Comparison of ENCODE assay signal across 9 cellular contexts in the genomic region with DNA sequence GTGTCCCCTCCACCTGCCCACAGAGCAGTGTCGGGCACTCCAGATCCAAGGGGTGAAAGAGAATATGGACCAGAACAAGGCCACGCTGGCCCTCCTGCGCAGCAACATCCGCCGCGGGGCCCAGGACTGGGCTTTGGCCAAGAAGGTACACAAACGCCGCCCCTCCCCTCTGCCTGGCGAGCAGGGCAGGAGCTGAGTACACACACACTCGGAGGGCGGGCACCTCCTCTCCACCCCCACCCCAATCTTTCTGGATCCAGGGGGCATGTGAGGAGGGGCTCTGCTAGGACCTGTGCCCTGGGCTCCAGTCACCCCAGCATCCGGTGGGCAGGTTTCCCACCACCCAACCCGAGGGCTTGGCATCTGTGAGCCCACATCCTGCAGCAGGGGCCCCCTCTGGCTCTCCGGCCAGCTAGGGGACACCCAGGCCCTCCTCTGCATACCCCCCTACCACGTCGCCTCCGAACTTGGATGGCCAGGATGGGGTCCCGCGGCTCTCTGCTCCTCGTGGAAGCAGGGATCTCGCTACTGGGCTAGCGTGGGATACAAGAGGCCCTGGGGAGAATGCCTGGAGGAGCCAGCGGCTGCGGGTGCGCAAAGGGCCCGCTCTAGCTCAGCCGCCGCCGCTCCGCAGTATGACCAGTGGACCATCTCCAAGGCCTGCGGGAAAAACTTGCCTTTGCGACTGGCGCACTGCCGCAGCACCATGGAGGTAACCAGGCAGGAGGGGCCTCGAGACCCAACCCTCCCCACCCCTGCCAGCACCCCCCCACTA. TPM values are rescaled to one million over a fixed set of nuclear protein-coding genes. Genes with fewer than 3 reads are reported as not detected.
DNase-seq lines count a peak whose midpoint lies in the region; ATAC-seq and TF ChIP-seq lines count a peak whose summit lies in the region.
"Had no signal": no experiment of that assay in that cellular context is flagged by ENCODE, and none has a peak within 500 bp of the region (broad histone marks: within the 10 kb centered on the region; RNA-seq: fewer than 3 reads in every experiment).

No MANE protein-coding gene starts in this region.

- H3K4me1 ChIP-seq in iPS-20b (ENCODE audit: insufficient read depth, low read length) (peaks cover 4% of the 10 kb centered on the region; the same call in 1 of the 2 replicates), thyroid gland (peaks cover 17 to 29% of the 10 kb centered on the region in 2 donors)

- H3K4me1 Mint-ChIP-seq in activated T-cell treated with anti-CD3 and anti-CD28 coated beads, Interleukin-2, amount 50 U/mL, for 4 hours (ENCODE audit: low read depth): peaks cover 18% of the 10 kb centered on the region
- peaks cover 24% of the 10 kb centered on the region for H3K4me1 Mint-ChIP-seq in activated naive CD4-positive, alpha-beta T cell treated with anti-CD3 and anti-CD28 coated beads for 36 hours (ENCODE audit: low read depth)
- peaks cover 24% of the 10 kb centered on the region for H3K4me1 Mint-ChIP-seq in osteocyte (ENCODE audit: unreplicated experiment)

- H3K9me3 Mint-ChIP-seq in activated T-cell treated with anti-CD3 and anti-CD28 coated beads, Interleukin-2, amount 50 U/mL, for 4 hours: no peaks in the 10 kb centered on the region
- no peaks in the 10 kb centered on the region for H3K9me3 Mint-ChIP-seq in activated naive CD4-positive, alpha-beta T cell treated with anti-CD3 and anti-CD28 coated beads for 36 hours
- no peaks in the 10 kb centered on the region for H3K9me3 Mint-ChIP-seq in osteocyte (ENCODE audit: unreplicated experiment)

- H3K36me3 ChIP-seq in iPS-20b (ENCODE audit: insufficient read depth, low read depth, low read length) (no peaks in the 10 kb centered on the region), thyroid gland (no peaks in the 10 kb centered on the region)

- CTCF ChIA-PET in activated naive CD4-positive, alpha-beta T cell treated with anti-CD3 and anti-CD28 coated beads for 36 hours (lab: Charles Lee): interaction anchor here (1.0 kb wide), 1 partner anchor 249 kb away, joined by 3 read pairs; no protein-coding TSS in a partner anchor

- ATAC-seq in activated T-cell treated with anti-CD3 and anti-CD28 coated beads, Interleukin-2, amount 50 U/mL, for 4 hours: no peak

- H3K9me3 ChIP-seq in iPS-20b (ENCODE audit: insufficient read depth, low read depth, low read length) (no peaks in the 10 kb centered on the region), thyroid gland (no peaks in the 10 kb centered on the region)

- peak overlapping the region; percentile 70; the same call in 1 of the 2 replicates for H3K4me3 ChIP-seq in iPS-20b (ENCODE audit: low read length)
- H3K4me3 ChIP-seq in thyroid gland (replicated peaks in 1 of 3): peak overlapping the region in 1 of 3 donors; percentile 21

- peak overlapping the region; percentile 45 for H3K4me3 Mint-ChIP-seq in activated T-cell treated with anti-CD3 and anti-CD28 coated beads, Interleukin-2, amount 50 U/mL, for 4 hours
- no peak overlapping the region for H3K4me3 Mint-ChIP-seq in activated naive CD4-positive, alpha-beta T cell treated with anti-CD3 and anti-CD28 coated beads for 36 hours
- no peak overlapping the region for H3K4me3 Mint-ChIP-seq in osteocyte (ENCODE audit: unreplicated experiment)

- intact Hi-C loops in thyroid gland (cut with DNase I): no loop called here
- intact Hi-C loops in activated naive CD4-positive, alpha-beta T cell treated with anti-CD3 and anti-CD28 coated beads for 36 hours (cut with micrococcal nuclease): no loop called here

- H3K27me3 Mint-ChIP-seq in activated T-cell treated with anti-CD3 and anti-CD28 coated beads, Interleukin-2, amount 50 U/mL, for 4 hours (ENCODE audit: low read depth): peaks cover 6% of the 10 kb centered on the region
- H3K27me3 Mint-ChIP-seq in activated naive CD4-positive, alpha-beta T cell treated with anti-CD3 and anti-CD28 coated beads for 36 hours (ENCODE audit: low read depth): peaks cover 7% of the 10 kb centered on the region
- H3K27me3 Mint-ChIP-seq in osteocyte (ENCODE audit: unreplicated experiment): peaks cover 19% of the 10 kb centered on the region

- no peak overlapping the region for H3K27ac Mint-ChIP-seq in activated naive CD4-positive, alpha-beta T cell treated with anti-CD3 and anti-CD28 coated beads for 36 hours
- no peak overlapping the region for H3K27ac Mint-ChIP-seq in osteocyte (ENCODE audit: unreplicated experiment)

- no peak overlapping the region for H3K27ac ChIP-seq in iPS-20b (ENCODE audit: low read length)
- no peak overlapping the region for H3K27ac ChIP-seq in thyroid gland

- WGBS in thyroid gland, 2 donors: 4 to 12% methylated on average over 9 to 15 of the region's 35 CpGs

- 0 out of 2 replicates have a peak, but pooled peaks have one; percentile 4 for TF ChIP-seq POLR2A in Raji (IDR thresholded peaks at IDR 0.05; ENCODE audit: insufficient read depth, low read depth, low read length)
- TF ChIP-seq POLR2A in thyroid gland (IDR thresholded peaks at IDR 0.05): no peak

- H3K9ac ChIP-seq in iPS-20b (ENCODE audit: low read depth, low read length): no peak overlapping the region

- peaks cover 31% of the 10 kb centered on the region for H3K27me3 ChIP-seq in iPS-20b (ENCODE audit: insufficient read depth, low read length)
- H3K27me3 ChIP-seq in thyroid gland: no peaks in the 10 kb centered on the region

- no peak for DNase-seq in activated T-cell treated with anti-CD3 and anti-CD28 coated beads, Interleukin-2, amount 50 U/mL, for 4 hours
- no peak for DNase-seq in activated T-cell treated with anti-CD3 and anti-CD28 coated beads, Interleukin-2, amount 50 U/mL, for 48 hours
- DNase-seq in thyroid gland (peak; percentile 48 to 58), DMS114 treated with DMSO at 0.1 percent for 48 hours (lab: John Stamatoyannopoulos, UW; ENCODE audit: unreplicated experiment) (no peak), osteocyte (ENCODE audit: extremely low spot score, unreplicated experiment) (no peak)
- DNase-seq in activated naive CD4-positive, alpha-beta T cell treated with anti-CD3 and anti-CD28 coated beads for 36 hours: no peak

- no peak for TF ChIP-seq CTCF in thyroid gland (IDR thresholded peaks at IDR 0.05)
- TF ChIP-seq CTCF in osteocyte (IDR thresholded peaks at IDR 0.05): no peak

- H3K36me3 Mint-ChIP-seq in activated T-cell treated with anti-CD3 and anti-CD28 coated beads, Interleukin-2, amount 50 U/mL, for 4 hours (ENCODE audit: insufficient read depth): no peaks in the 10 kb centered on the region
- H3K36me3 Mint-ChIP-seq in activated naive CD4-positive, alpha-beta T cell treated with anti-CD3 and anti-CD28 coated beads for 36 hours (ENCODE audit: low read depth): no peaks in the 10 kb centered on the region
- no peaks in the 10 kb centered on the region for H3K36me3 Mint-ChIP-seq in osteocyte (ENCODE audit: unreplicated experiment)

RNA-seq across cellular contexts. Expression of a gene that starts 3.1 kb away (rescaled TPM):
- total RNA-seq in activated T-cell treated with anti-CD3 and anti-CD28 coated beads, Interleukin-2, amount 50 U/mL, for 4 hours: under 1 TPM in 1 of 3 donors, not detected in 2; 0.49 TPM
- total RNA-seq in thyroid gland (1 to 10 TPM; 1.3 to 4.6 (median 2.8) TPM), osteocyte (0.89 and 0.94 TPM in 2 replicates)
- under 1 TPM; 0.38 to 0.47 TPM for total RNA-seq in activated naive CD4-positive, alpha-beta T cell treated with anti-CD3 and anti-CD28 coated beads for 36 hours

RNA-seq across cellular contexts. Expression of a gene that starts 8.1 kb away (rescaled TPM):
- 10 to 100 TPM; 49.5 to 53.0 (median 51.9) TPM for total RNA-seq in activated T-cell treated with anti-CD3 and anti-CD28 coated beads, Interleukin-2, amount 50 U/mL, for 4 hours
- 100 to 1,000 TPM in 3 of 4 donors, 10 to 100 TPM in 1; 81.6 to 189 (median 141) TPM for total RNA-seq in thyroid gland
- total RNA-seq in activated naive CD4-positive, alpha-beta T cell treated with anti-CD3 and anti-CD28 coated beads for 36 hours: 10 to 100 TPM; 38.1 to 39.6 TPM
- total RNA-seq in osteocyte: 29.2 and 36.0 TPM in 2 replicates

RNA-seq across cellular contexts. Expression of a gene that starts 8.5 kb away (rescaled TPM):
- 100 to 1,000 TPM in 2 of 3 donors, 10 to 100 TPM in 1; 90.6 to 103 (median 100) TPM for total RNA-seq in activated T-cell treated with anti-CD3 and anti-CD28 coated beads, Interleukin-2, amount 50 U/mL, for 4 hours
- total RNA-seq in thyroid gland (10 to 100 TPM; 59.8 to 84.0 (median 62.2) TPM), osteocyte (82.2 and 84.7 TPM in 2 replicates)
- 10 to 100 TPM; 74.9 to 82.7 TPM for total RNA-seq in activated naive CD4-positive, alpha-beta T cell treated with anti-CD3 and anti-CD28 coated beads for 36 hours

RNA-seq across cellular contexts. Expression of a gene that starts 34.9 kb away (rescaled TPM):
- total RNA-seq in activated T-cell treated with anti-CD3 and anti-CD28 coated beads, Interleukin-2, amount 50 U/mL, for 4 hours: not detected
- total RNA-seq in thyroid gland: not detected
- total RNA-seq in activated naive CD4-positive, alpha-beta T cell treated with anti-CD3 and anti-CD28 coated beads for 36 hours: not detected
- total RNA-seq in osteocyte: not detected in 2 replicates
- total RNA-seq: temporal lobe had no signal

RNA-seq across cellular contexts. Expression of a gene that starts 41.2 kb away (rescaled TPM):
- not detected for total RNA-seq in activated T-cell treated with anti-CD3 and anti-CD28 coated beads, Interleukin-2, amount 50 U/mL, for 4 hours
- total RNA-seq in thyroid gland: 1 to 10 TPM in 1 of 4 donors, under 1 TPM in 1, not detected in 2; 0.93 to 1.0 TPM
- total RNA-seq in activated naive CD4-positive, alpha-beta T cell treated with anti-CD3 and anti-CD28 coated beads for 36 hours: not detected
- not detected in 2 replicates for total RNA-seq in osteocyte
- total RNA-seq: temporal lobe had no signal

Comparison
In these comparisons a context has a peak if more than half of its experiments do, and no peak if none do; other contexts are left out.
1. DNase-seq: peak in thyroid gland (2 of 2); none in activated T-cell treated with anti-CD3 and anti-CD28 coated beads, Interleukin-2, amount 50 U/mL, for 4 hours (single experiment), activated T-cell treated with anti-CD3 and anti-CD28 coated beads, Interleukin-2, amount 50 U/mL, for 48 hours (0 of 2), activated naive CD4-positive, alpha-beta T cell treated with anti-CD3 and anti-CD28 coated beads for 36 hours (single experiment), DMS114 treated with DMSO at 0.1 percent for 48 hours (single experiment) and osteocyte (single experiment).